Comparison of ENCODE assay signal across 1 cellular context in genomic region chr4:186644737-186645261, GRCh38.
TF ChIP-seq lines count a peak whose summit lies in the region.

No MANE protein-coding gene starts in this region.

TF ChIP-seq in HepG2, 621 proteins besides CTCF, POLR2A, EP300 and RAD21 (continued from another document and continues in another):
- TF ChIP-seq ZNF841 (CRISPR knock-in tag; IDR thresholded peaks at IDR 0.05; ENCODE audit: borderline replicate concordance) (no peak), SIN3A (IDR thresholded peaks at IDR 0.05; ENCODE audit: borderline replicate concordance, low read depth, low read length) (no peak), JDP2 (CRISPR knock-in tag; IDR thresholded peaks at IDR 0.05; ENCODE audit: borderline replicate concordance) (no peak), ARNT2 (CRISPR knock-in tag; IDR thresholded peaks at IDR 0.05; ENCODE audit: low read depth) (no peak), PRDM15 (CRISPR knock-in tag; IDR thresholded peaks at IDR 0.05) (no peak), FOXP1 (IDR thresholded peaks at IDR 0.05) (no peak), FOXP1 (CRISPR knock-in tag; IDR thresholded peaks at IDR 0.05) (peak; percentile 12; the same call in 1 of the 2 replicates), RBM22 (optimal IDR thresholded peaks at IDR 0.05; ENCODE audit: low read length) (peak; percentile 76), IRF9 (CRISPR knock-in tag; IDR thresholded peaks at IDR 0.05; ENCODE audit: borderline replicate concordance) (no peak), MEIS1 (CRISPR knock-in tag; IDR thresholded peaks at IDR 0.05; ENCODE audit: borderline replicate concordance) (no peak), CEBPG (CRISPR knock-in tag; IDR thresholded peaks at IDR 0.05) (0 out of 2 replicates have a peak, but pooled peaks have one; percentile 5), ZNF260 (CRISPR knock-in tag; IDR thresholded peaks at IDR 0.05; ENCODE audit: borderline replicate concordance, low read depth) (no peak), MAX (IDR thresholded peaks at IDR 0.05) (peak; percentile 87), ARID5B (CRISPR knock-in tag; IDR thresholded peaks at IDR 0.05) (peak; percentile 60), NFAT5 (CRISPR knock-in tag; IDR thresholded peaks at IDR 0.05) (no peak), MAZ (IDR thresholded peaks at IDR 0.05; ENCODE audit: borderline replicate concordance, low read depth, low read length) (no peak), MAZ (CRISPR knock-in tag; IDR thresholded peaks at IDR 0.05; ENCODE audit: low read depth) (no peak), ZNF597 (CRISPR knock-in tag; IDR thresholded peaks at IDR 0.05) (no peak), PATZ1 (CRISPR knock-in tag; IDR thresholded peaks at IDR 0.05) (no peak), ZBTB8A (CRISPR knock-in tag; IDR thresholded peaks at IDR 0.05; ENCODE audit: borderline replicate concordance, low read depth) (no peak), ZNF678 (CRISPR knock-in tag; IDR thresholded peaks at IDR 0.05) (no peak), HDAC2 (CRISPR knock-in tag; IDR thresholded peaks at IDR 0.05) (peak; percentile 78), CHD2 (IDR thresholded peaks at IDR 0.05; ENCODE audit: low read depth, low read length) (no peak), ZHX2 (IDR thresholded peaks at IDR 0.05; ENCODE audit: low read depth) (no peak), ZHX2 (CRISPR knock-in tag; IDR thresholded peaks at IDR 0.05; ENCODE audit: borderline replicate concordance) (no peak), MNT (IDR thresholded peaks at IDR 0.05) (peak; percentile 51), RFX3 (CRISPR knock-in tag; IDR thresholded peaks at IDR 0.05) (no peak; the same call in 1 of the 2 replicates), ONECUT2 (CRISPR knock-in tag; IDR thresholded peaks at IDR 0.05) (no peak), ZNF7 (CRISPR knock-in tag; IDR thresholded peaks at IDR 0.05) (peak; percentile 91)
